ENCODE assay signal across 1 cellular context in the genomic region with DNA sequence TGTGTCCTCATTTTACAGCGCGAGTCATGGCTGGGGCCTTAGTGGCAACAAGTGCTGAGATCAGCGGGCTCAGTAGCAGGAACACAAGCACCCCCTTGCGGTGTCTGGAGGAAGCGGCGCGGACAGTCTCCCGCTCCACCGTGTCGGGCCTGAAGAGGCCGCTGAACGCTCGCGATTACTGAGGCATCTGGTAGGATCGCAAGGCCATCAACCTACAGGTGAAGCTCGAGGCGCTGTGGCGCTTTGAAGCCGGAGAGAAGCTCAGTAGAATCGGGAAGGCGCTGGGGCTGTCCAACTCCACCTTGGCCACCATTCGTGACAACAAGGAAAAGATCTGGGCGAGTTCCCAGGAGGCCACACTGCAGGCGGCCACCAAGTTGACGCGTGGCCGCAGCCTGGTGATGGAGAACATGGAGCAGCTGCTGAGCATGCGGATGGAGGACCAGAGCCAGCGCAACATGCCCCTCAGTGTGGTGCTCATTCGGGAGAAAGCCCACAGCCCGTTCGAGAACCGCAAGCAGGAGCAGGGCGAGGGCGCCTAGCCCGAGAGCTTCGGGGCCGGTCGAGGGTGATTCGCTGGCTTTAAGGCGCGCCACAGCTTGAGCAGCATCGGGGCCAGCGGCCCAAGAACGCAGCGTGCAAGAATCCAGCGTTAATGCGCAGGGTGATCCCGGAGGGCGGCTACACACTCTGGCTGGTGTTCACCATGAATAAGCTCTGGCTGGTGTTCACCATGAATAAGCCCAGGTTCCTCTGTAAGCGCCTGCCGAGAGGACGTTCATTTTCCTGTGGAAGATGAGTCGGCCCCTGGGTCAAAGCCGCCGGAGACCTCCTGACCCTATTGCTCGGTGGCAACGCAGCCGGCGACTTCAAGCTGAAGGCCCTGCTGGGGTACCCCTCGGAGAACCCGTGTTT.
TF ChIP-seq lines count a peak whose summit lies in the region.

No MANE protein-coding gene starts in this region.

TF ChIP-seq in WTC11, 78 proteins besides CTCF, POLR2A, EP300 and RAD21 (continued from another document):
- TF ChIP-seq, protein P1, sequence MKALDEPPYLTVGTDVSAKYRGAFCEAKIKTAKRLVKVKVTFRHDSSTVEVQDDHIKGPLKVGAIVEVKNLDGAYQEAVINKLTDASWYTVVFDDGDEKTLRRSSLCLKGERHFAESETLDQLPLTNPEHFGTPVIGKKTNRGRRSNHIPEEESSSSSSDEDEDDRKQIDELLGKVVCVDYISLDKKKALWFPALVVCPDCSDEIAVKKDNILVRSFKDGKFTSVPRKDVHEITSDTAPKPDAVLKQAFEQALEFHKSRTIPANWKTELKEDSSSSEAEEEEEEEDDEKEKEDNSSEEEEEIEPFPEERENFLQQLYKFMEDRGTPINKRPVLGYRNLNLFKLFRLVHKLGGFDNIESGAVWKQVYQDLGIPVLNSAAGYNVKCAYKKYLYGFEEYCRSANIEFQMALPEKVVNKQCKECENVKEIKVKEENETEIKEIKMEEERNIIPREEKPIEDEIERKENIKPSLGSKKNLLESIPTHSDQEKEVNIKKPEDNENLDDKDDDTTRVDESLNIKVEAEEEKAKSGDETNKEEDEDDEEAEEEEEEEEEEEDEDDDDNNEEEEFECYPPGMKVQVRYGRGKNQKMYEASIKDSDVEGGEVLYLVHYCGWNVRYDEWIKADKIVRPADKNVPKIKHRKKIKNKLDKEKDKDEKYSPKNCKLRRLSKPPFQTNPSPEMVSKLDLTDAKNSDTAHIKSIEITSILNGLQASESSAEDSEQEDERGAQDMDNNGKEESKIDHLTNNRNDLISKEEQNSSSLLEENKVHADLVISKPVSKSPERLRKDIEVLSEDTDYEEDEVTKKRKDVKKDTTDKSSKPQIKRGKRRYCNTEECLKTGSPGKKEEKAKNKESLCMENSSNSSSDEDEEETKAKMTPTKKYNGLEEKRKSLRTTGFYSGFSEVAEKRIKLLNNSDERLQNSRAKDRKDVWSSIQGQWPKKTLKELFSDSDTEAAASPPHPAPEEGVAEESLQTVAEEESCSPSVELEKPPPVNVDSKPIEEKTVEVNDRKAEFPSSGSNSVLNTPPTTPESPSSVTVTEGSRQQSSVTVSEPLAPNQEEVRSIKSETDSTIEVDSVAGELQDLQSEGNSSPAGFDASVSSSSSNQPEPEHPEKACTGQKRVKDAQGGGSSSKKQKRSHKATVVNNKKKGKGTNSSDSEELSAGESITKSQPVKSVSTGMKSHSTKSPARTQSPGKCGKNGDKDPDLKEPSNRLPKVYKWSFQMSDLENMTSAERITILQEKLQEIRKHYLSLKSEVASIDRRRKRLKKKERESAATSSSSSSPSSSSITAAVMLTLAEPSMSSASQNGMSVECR (CRISPR knock-in tag; IDR thresholded peaks at IDR 0.05; ENCODE audit: borderline replicate concordance): 0 out of 2 replicates have a peak, but pooled peaks have one; percentile 36
- TF ChIP-seq, protein P2, sequence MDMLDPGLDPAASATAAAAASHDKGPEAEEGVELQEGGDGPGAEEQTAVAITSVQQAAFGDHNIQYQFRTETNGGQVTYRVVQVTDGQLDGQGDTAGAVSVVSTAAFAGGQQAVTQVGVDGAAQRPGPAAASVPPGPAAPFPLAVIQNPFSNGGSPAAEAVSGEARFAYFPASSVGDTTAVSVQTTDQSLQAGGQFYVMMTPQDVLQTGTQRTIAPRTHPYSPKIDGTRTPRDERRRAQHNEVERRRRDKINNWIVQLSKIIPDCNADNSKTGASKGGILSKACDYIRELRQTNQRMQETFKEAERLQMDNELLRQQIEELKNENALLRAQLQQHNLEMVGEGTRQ (CRISPR knock-in tag; IDR thresholded peaks at IDR 0.05): no peak
- TF ChIP-seq, protein P3, sequence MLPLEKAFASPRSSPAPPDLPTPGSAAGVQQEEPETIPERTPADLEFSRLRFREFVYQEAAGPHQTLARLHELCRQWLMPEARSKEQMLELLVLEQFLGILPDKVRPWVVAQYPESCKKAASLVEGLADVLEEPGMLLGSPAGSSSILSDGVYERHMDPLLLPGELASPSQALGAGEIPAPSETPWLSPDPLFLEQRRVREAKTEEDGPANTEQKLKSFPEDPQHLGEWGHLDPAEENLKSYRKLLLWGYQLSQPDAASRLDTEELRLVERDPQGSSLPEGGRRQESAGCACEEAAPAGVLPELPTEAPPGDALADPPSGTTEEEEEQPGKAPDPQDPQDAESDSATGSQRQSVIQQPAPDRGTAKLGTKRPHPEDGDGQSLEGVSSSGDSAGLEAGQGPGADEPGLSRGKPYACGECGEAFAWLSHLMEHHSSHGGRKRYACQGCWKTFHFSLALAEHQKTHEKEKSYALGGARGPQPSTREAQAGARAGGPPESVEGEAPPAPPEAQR (CRISPR knock-in tag; IDR thresholded peaks at IDR 0.05): no peak
- TF ChIP-seq CREM (CRISPR knock-in tag; IDR thresholded peaks at IDR 0.05): peak; percentile 68; the same call in 1 of the 2 replicates
- TF ChIP-seq, protein P4, sequence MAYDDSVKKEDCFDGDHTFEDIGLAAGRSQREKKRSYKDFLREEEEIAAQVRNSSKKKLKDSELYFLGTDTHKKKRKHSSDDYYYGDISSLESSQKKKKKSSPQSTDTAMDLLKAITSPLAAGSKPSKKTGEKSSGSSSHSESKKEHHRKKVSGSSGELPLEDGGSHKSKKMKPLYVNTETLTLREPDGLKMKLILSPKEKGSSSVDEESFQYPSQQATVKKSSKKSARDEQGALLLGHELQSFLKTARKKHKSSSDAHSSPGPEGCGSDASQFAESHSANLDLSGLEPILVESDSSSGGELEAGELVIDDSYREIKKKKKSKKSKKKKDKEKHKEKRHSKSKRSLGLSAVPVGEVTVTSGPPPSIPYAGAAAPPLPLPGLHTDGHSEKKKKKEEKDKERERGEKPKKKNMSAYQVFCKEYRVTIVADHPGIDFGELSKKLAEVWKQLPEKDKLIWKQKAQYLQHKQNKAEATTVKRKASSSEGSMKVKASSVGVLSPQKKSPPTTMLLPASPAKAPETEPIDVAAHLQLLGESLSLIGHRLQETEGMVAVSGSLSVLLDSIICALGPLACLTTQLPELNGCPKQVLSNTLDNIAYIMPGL (CRISPR knock-in tag; IDR thresholded peaks at IDR 0.05): peak; percentile 91
- TF ChIP-seq ZNF416 (CRISPR knock-in tag; IDR thresholded peaks at IDR 0.05): no peak
- TF ChIP-seq, protein P5, sequence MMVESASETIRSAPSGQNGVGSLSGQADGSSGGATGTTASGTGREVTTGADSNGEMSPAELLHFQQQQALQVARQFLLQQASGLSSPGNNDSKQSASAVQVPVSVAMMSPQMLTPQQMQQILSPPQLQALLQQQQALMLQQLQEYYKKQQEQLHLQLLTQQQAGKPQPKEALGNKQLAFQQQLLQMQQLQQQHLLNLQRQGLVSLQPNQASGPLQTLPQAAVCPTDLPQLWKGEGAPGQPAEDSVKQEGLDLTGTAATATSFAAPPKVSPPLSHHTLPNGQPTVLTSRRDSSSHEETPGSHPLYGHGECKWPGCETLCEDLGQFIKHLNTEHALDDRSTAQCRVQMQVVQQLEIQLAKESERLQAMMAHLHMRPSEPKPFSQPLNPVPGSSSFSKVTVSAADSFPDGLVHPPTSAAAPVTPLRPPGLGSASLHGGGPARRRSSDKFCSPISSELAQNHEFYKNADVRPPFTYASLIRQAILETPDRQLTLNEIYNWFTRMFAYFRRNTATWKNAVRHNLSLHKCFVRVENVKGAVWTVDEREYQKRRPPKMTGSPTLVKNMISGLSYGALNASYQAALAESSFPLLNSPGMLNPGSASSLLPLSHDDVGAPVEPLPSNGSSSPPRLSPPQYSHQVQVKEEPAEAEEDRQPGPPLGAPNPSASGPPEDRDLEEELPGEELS (CRISPR knock-in tag; IDR thresholded peaks at IDR 0.05): no peak
- TF ChIP-seq FOXJ3 (CRISPR knock-in tag; IDR thresholded peaks at IDR 0.05; ENCODE audit: borderline replicate concordance): no peak
- 0 out of 2 replicates have a peak, but pooled peaks have one; percentile 51 for TF ChIP-seq SMAD3 (CRISPR knock-in tag; IDR thresholded peaks at IDR 0.05; ENCODE audit: borderline replicate concordance)
- no peak for TF ChIP-seq MYBL2 (CRISPR knock-in tag; IDR thresholded peaks at IDR 0.05)
- no peak for TF ChIP-seq HMGA2 (CRISPR knock-in tag; IDR thresholded peaks at IDR 0.05)
- 0 out of 2 replicates have a peak, but pooled peaks have one; percentile 36 for TF ChIP-seq TEAD1 (CRISPR knock-in tag; IDR thresholded peaks at IDR 0.05)
- peak; percentile 37; the same call in 1 of the 2 replicates for TF ChIP-seq FOXK1 (CRISPR knock-in tag; IDR thresholded peaks at IDR 0.05)
- 0 out of 2 replicates have a peak, but pooled peaks have one; percentile 13 for TF ChIP-seq SP1 (CRISPR knock-in tag; conservative IDR thresholded peaks at IDR 0.05)
